2 cellular contexts compared by ENCODE assay signal in the genomic region with DNA sequence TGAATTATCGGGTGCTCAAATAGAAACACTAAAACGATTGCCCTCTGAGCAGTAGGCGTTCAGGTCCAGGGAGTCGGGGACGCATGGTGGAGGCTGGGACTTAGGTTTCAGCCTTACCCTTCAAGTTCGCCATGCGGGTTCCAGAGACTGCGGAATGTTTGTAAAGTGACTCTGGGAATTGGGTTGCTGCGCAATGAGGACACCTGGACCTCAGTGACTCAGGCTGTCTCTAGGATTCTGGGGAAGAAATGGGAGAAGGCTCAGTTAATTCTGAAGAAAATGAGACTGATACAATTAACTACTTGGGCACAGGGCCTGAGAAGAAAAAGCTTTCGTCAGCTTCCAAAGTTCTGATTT.
TF ChIP-seq lines count a peak whose summit lies in the region.

No MANE protein-coding gene starts in this region.

TF ChIP-seq in GM12878, 131 proteins besides CTCF, POLR2A, EP300 and RAD21 (continued from another document):
- TF ChIP-seq, protein P1, sequence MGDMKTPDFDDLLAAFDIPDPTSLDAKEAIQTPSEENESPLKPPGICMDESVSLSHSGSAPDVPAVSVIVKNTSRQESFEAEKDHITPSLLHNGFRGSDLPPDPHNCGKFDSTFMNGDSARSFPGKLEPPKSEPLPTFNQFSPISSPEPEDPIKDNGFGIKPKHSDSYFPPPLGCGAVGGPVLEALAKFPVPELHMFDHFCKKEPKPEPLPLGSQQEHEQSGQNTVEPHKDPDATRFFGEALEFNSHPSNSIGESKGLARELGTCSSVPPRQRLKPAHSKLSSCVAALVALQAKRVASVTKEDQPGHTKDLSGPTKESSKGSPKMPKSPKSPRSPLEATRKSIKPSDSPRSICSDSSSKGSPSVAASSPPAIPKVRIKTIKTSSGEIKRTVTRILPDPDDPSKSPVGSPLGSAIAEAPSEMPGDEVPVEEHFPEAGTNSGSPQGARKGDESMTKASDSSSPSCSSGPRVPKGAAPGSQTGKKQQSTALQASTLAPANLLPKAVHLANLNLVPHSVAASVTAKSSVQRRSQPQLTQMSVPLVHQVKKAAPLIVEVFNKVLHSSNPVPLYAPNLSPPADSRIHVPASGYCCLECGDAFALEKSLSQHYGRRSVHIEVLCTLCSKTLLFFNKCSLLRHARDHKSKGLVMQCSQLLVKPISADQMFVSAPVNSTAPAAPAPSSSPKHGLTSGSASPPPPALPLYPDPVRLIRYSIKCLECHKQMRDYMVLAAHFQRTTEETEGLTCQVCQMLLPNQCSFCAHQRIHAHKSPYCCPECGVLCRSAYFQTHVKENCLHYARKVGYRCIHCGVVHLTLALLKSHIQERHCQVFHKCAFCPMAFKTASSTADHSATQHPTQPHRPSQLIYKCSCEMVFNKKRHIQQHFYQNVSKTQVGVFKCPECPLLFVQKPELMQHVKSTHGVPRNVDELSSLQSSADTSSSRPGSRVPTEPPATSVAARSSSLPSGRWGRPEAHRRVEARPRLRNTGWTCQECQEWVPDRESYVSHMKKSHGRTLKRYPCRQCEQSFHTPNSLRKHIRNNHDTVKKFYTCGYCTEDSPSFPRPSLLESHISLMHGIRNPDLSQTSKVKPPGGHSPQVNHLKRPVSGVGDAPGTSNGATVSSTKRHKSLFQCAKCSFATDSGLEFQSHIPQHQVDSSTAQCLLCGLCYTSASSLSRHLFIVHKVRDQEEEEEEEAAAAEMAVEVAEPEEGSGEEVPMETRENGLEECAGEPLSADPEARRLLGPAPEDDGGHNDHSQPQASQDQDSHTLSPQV (IDR thresholded peaks at IDR 0.05), result no peak
- TF ChIP-seq SMAD1 (IDR thresholded peaks at IDR 0.05; ENCODE audit: low read depth, partially characterized antibody) (no peak), E2F4 (IDR thresholded peaks at IDR 0.05; ENCODE audit: low read depth, low read length) (no peak), EED (IDR thresholded peaks at IDR 0.05; ENCODE audit: low read depth) (no peak)
- TF ChIP-seq, protein P2, sequence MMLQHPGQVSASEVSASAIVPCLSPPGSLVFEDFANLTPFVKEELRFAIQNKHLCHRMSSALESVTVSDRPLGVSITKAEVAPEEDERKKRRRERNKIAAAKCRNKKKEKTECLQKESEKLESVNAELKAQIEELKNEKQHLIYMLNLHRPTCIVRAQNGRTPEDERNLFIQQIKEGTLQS (IDR thresholded peaks at IDR 0.05; ENCODE audit: borderline replicate concordance, extremely low read depth, low read depth, low read length), result no peak

TF ChIP-seq in liver, 16 proteins besides CTCF, POLR2A, EP300 and RAD21:
- TF ChIP-seq, protein P3, sequence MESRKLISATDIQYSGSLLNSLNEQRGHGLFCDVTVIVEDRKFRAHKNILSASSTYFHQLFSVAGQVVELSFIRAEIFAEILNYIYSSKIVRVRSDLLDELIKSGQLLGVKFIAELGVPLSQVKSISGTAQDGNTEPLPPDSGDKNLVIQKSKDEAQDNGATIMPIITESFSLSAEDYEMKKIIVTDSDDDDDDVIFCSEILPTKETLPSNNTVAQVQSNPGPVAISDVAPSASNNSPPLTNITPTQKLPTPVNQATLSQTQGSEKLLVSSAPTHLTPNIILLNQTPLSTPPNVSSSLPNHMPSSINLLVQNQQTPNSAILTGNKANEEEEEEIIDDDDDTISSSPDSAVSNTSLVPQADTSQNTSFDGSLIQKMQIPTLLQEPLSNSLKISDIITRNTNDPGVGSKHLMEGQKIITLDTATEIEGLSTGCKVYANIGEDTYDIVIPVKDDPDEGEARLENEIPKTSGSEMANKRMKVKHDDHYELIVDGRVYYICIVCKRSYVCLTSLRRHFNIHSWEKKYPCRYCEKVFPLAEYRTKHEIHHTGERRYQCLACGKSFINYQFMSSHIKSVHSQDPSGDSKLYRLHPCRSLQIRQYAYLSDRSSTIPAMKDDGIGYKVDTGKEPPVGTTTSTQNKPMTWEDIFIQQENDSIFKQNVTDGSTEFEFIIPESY (IDR thresholded peaks at IDR 0.05), result no peak
- TF ChIP-seq, protein P2 (IDR thresholded peaks at IDR 0.05), result no peak
- TF ChIP-seq EGR1 (IDR thresholded peaks at IDR 0.05; ENCODE audit: low read depth in 2 of 2) (no peak), SP1 (IDR thresholded peaks at IDR 0.05) (no peak), NR2F2 (IDR thresholded peaks at IDR 0.05) (no peak), GABPA (IDR thresholded peaks at IDR 0.05 in 1 of 2, conservative IDR thresholded peaks at IDR 0.05 in 1 of 2) (no peak), JUND (IDR thresholded peaks at IDR 0.05) (no peak), HNF4A (conservative IDR thresholded peaks at IDR 0.05) (no peak), TAF1 (conservative IDR thresholded peaks at IDR 0.05) (no peak), YY1 (IDR thresholded peaks at IDR 0.05) (no peak), HNF4G (IDR thresholded peaks at IDR 0.05) (no peak), FOXA1 (IDR thresholded peaks at IDR 0.05) (no peak), RXRA (IDR thresholded peaks at IDR 0.05) (no peak), FOXA2 (IDR thresholded peaks at IDR 0.05) (no peak)
- TF ChIP-seq, protein P4, sequence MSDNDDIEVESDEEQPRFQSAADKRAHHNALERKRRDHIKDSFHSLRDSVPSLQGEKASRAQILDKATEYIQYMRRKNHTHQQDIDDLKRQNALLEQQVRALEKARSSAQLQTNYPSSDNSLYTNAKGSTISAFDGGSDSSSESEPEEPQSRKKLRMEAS (IDR thresholded peaks at IDR 0.05), result no peak
- TF ChIP-seq, protein P5, sequence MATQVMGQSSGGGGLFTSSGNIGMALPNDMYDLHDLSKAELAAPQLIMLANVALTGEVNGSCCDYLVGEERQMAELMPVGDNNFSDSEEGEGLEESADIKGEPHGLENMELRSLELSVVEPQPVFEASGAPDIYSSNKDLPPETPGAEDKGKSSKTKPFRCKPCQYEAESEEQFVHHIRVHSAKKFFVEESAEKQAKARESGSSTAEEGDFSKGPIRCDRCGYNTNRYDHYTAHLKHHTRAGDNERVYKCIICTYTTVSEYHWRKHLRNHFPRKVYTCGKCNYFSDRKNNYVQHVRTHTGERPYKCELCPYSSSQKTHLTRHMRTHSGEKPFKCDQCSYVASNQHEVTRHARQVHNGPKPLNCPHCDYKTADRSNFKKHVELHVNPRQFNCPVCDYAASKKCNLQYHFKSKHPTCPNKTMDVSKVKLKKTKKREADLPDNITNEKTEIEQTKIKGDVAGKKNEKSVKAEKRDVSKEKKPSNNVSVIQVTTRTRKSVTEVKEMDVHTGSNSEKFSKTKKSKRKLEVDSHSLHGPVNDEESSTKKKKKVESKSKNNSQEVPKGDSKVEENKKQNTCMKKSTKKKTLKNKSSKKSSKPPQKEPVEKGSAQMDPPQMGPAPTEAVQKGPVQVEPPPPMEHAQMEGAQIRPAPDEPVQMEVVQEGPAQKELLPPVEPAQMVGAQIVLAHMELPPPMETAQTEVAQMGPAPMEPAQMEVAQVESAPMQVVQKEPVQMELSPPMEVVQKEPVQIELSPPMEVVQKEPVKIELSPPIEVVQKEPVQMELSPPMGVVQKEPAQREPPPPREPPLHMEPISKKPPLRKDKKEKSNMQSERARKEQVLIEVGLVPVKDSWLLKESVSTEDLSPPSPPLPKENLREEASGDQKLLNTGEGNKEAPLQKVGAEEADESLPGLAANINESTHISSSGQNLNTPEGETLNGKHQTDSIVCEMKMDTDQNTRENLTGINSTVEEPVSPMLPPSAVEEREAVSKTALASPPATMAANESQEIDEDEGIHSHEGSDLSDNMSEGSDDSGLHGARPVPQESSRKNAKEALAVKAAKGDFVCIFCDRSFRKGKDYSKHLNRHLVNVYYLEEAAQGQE (IDR thresholded peaks at IDR 0.05), result no peak
